ENCODE assay signal across 29 cellular contexts in the genomic region with DNA sequence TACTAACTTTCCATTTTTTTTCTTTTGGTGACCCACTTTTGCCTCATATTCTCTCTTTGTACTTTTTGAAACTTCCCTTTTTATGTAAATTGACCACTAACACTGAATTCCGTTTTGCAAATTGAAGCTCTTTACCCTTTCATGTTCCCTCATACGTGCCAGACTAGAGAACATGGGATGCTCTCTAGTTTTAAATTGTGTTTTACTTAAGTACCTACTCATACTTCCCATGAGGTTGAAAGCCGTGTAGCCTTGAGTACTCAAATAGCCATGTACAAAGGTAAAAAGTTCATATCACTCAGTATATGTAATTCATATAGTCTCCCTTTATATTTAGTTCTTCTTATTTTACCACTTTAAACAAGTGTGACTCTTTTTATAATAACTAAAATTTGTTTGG.
"Had no signal": no experiment of that assay in that cellular context is flagged by ENCODE, and none has a peak within 500 bp of the region (broad histone marks: within the 10 kb centered on the region; RNA-seq: fewer than 3 reads in every experiment).

No MANE protein-coding gene starts in this region.

- H3K27me3 ChIP-seq: MG63, SJCRH30 had no signal

- ATAC-seq: activated CD8-positive, alpha-beta T cell treated with anti-CD3 and anti-CD28 coated beads for 36 hours; Panc1 had no signal

- H3K36me3 ChIP-seq: SJCRH30 had no signal

- H3K9me3 Mint-ChIP-seq: activated CD4-positive, alpha-beta T cell treated with anti-CD3 and anti-CD28 coated beads, Interleukin-2, amount 10 ng/mL, durations not matched to agents 24 days and 14 days; activated CD8-positive, alpha-beta T cell treated with anti-CD3 and anti-CD28 coated beads for 36 hours; activated naive CD4-positive, alpha-beta T cell treated with anti-CD3 and anti-CD28 coated beads for 36 hours; T-helper 1 cell treated with Interleukin-12 subunit alpha and Interleukin-12 subunit beta and Interleukin-4 antibody, amounts not matched to agents 30 μg/mL and 1 μg/mL, for 36 hours had no signal

- H3K4me1 ChIP-seq: SJCRH30 had no signal

- FAIRE-seq: bronchial epithelial cell had no signal

- DNase-seq: activated CD4-positive, alpha-beta T cell treated with anti-CD3 and anti-CD28 coated beads for 1 hour; activated CD4-positive, alpha-beta T cell treated with anti-CD3 and anti-CD28 coated beads, Interleukin-2, amount 10 ng/mL, durations not matched to agents 24 days and 14 days; activated CD4-positive, alpha-beta T cell treated with anti-CD3 and anti-CD28 coated beads, Interleukin-2, amount 50 U/mL, for 4 hours; activated CD4-positive, CD25-positive, alpha-beta regulatory T cell; activated CD8-positive, alpha-beta T cell treated with anti-CD3 and anti-CD28 coated beads for 36 hours; activated gamma-delta T cell treated with Interleukin-2 at 50 U/mL for 16 hours; activated naive CD4-positive, alpha-beta T cell treated with anti-CD3 and anti-CD28 coated beads for 36 hours; activated T-cell treated with anti-CD3 and anti-CD28 coated beads, Interleukin-2, amount 50 U/mL, for 1 hour; anterior cingulate cortex; caudate nucleus; cerebellar nuclear complex; Kasumi-1; KG1; MG63; NCI-H1048; NCI-H1436 treated with DMSO at 0.1 percent for 48 hours; NCI-H1694 treated with DMSO at 0.1 percent for 48 hours; NCI-H2029; NCI-H510A; NCI-H526; NCI-H774; SHP77; SJCRH30 had no signal

- H3K4me3 Mint-ChIP-seq: activated CD4-positive, alpha-beta T cell treated with anti-CD3 and anti-CD28 coated beads, Interleukin-2, amount 10 ng/mL, durations not matched to agents 24 days and 14 days; activated CD8-positive, alpha-beta T cell treated with anti-CD3 and anti-CD28 coated beads for 36 hours; activated naive CD4-positive, alpha-beta T cell treated with anti-CD3 and anti-CD28 coated beads for 36 hours; brain; T-helper 1 cell treated with Interleukin-12 subunit alpha and Interleukin-12 subunit beta and Interleukin-4 antibody, amounts not matched to agents 30 μg/mL and 1 μg/mL, for 36 hours had no signal

- H3K4me1 Mint-ChIP-seq: brain had no signal

- H3K27ac ChIP-seq: SJCRH30, SK-N-MC, VCaP had no signal

- H3K27me3 Mint-ChIP-seq: activated CD4-positive, alpha-beta T cell treated with anti-CD3 and anti-CD28 coated beads, Interleukin-2, amount 10 ng/mL, durations not matched to agents 24 days and 14 days; activated CD8-positive, alpha-beta T cell treated with anti-CD3 and anti-CD28 coated beads for 36 hours; brain had no signal

- H3K4me3 ChIP-seq: MG63, SJCRH30, SK-N-MC had no signal

- H3K9me3 ChIP-seq: MG63, SJCRH30 had no signal

- H3K27ac Mint-ChIP-seq: activated CD4-positive, alpha-beta T cell treated with anti-CD3 and anti-CD28 coated beads, Interleukin-2, amount 10 ng/mL, durations not matched to agents 24 days and 14 days; activated CD8-positive, alpha-beta T cell treated with anti-CD3 and anti-CD28 coated beads for 36 hours; activated naive CD4-positive, alpha-beta T cell treated with anti-CD3 and anti-CD28 coated beads for 36 hours; brain; T-helper 1 cell treated with Interleukin-12 subunit alpha and Interleukin-12 subunit beta and Interleukin-4 antibody, amounts not matched to agents 30 μg/mL and 1 μg/mL, for 36 hours had no signal
